ENCODE assay signal across 28 cellular contexts in genomic region chr11:91783173-91783572, GRCh38.
"Had no signal": no experiment of that assay in that cellular context is flagged by ENCODE, and none has a peak within 500 bp of the region (broad histone marks: within the 10 kb centered on the region; RNA-seq: fewer than 3 reads in every experiment).

No MANE protein-coding gene starts in this region.

- H3K79me2 ChIP-seq: hepatocyte had no signal

- ATAC-seq: effector memory CD8-positive, alpha-beta T cell; esophagus mucosa; foreskin keratinocyte; gastrocnemius medialis; gastroesophageal sphincter; heart left ventricle; heart right ventricle had no signal

- H3K27me3 ChIP-seq: colonic mucosa, dorsolateral prefrontal cortex, esophagus muscularis mucosa, esophagus squamous epithelium, foreskin keratinocyte, gastrocnemius medialis, gastroesophageal sphincter, heart left ventricle, heart right ventricle, hepatocyte had no signal

- H3K36me3 ChIP-seq: colonic mucosa, esophagus muscularis mucosa, esophagus squamous epithelium, gastrocnemius medialis, gastroesophageal sphincter, heart left ventricle, heart right ventricle had no signal

- FAIRE-seq: endometrium, endothelial cell of umbilical vein, frontal cortex had no signal

- H3K27ac ChIP-seq: colonic mucosa, coronary artery, dorsolateral prefrontal cortex, epithelial cell of prostate, esophagus muscularis mucosa, esophagus squamous epithelium, foreskin keratinocyte, gastrocnemius medialis, gastroesophageal sphincter, heart left ventricle, heart right ventricle, hepatocyte had no signal

- H3K9me3 ChIP-seq: colonic mucosa, esophagus muscularis mucosa, gastrocnemius medialis had no signal

- H3K4me2 ChIP-seq: hepatocyte had no signal

- H2AFZ ChIP-seq: hepatocyte had no signal

- H3K4me1 ChIP-seq: colonic mucosa, esophagus muscularis mucosa, esophagus squamous epithelium, foreskin keratinocyte, gastrocnemius medialis, gastroesophageal sphincter, heart left ventricle, heart right ventricle had no signal

- DNase-seq: colonic mucosa; cortex of kidney; dermis blood vessel endothelial cell; dorsolateral prefrontal cortex; effector CD4-positive, alpha-beta T cell; effector CD8-positive, alpha-beta T cell; effector memory CD4-positive, alpha-beta T cell; effector memory CD8-positive, alpha-beta T cell; endodermal cell; erythroblast; esophagus squamous epithelium; foreskin fibroblast; foreskin keratinocyte; foreskin melanocyte; gastrocnemius medialis; glutamatergic neuron; head of caudate nucleus; heart left ventricle; heart right ventricle had no signal

- H3K4me3 ChIP-seq: colonic mucosa, coronary artery, dorsolateral prefrontal cortex, esophagus muscularis mucosa, esophagus squamous epithelium, gastrocnemius medialis, gastroesophageal sphincter, heart left ventricle, heart right ventricle, hepatocyte had no signal
